Comparison of ENCODE assay signal across 1 cellular context in genomic region chr9:130129425-130130061, GRCh38.
TF ChIP-seq lines count a peak whose summit lies in the region.

No MANE protein-coding gene starts in this region.

TF ChIP-seq in IMR-90, 13 proteins besides CTCF, POLR2A, EP300 and RAD21 (continued from another document):
- peak; percentile 30; the same call in 1 of the 2 replicates for TF ChIP-seq USF2 (IDR thresholded peaks at IDR 0.05; ENCODE audit: low read depth, low read length)
- no peak for TF ChIP-seq NFE2L2 (IDR thresholded peaks at IDR 0.05; ENCODE audit: low read depth, low read length)
- TF ChIP-seq CEBPB (IDR thresholded peaks at IDR 0.05; ENCODE audit: low read depth, low read length): no peak
